ENCODE assay signal across 7 cellular contexts in the genomic region with DNA sequence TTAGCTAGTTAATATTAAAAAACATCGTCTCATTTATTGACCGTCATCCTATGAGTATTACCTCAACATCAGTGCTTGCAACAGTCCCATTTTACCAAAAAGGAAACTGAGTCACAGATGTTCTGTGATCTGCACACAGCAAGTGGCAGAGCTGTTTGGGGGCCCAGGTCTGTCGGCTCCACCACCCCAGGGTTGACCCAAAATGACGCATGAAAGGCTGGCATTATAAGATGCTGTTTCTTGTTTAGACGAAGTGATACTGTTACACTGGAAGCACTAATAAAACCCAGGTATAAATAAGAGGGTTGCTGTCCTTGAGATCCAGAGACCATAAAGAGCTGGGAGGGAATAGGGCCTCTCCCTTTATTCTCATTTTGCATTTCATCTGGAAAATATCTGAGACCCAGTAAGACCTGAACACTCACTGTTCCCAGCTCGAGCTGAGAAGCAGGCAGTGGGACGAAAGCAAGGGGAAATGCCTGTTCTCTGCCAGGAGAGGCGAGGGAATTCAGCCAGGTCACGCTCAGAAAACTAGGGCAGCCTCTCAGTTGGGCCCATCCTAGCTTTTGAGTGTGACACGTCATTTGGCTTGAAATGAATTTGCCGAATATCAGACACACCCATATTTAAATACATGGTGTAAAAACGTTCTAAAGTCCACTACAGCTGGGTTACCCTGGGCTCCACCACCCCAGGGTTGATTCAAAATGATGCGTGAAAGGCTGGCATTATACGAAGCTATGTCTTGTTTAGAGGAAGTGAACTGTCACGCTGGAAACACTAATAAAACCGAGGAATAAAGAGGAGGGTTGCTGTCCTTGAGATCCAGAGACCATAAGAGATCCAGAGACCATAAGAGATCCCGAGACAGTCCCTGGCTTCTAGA. TPM values are rescaled to one million over a fixed set of nuclear protein-coding genes. Genes with fewer than 3 reads are reported as not detected.
DNase-seq lines count a peak whose midpoint lies in the region; ATAC-seq and TF ChIP-seq lines count a peak whose summit lies in the region.

No MANE protein-coding gene starts in this region.

- no peaks in the 10 kb centered on the region for H3K9me3 ChIP-seq in T-helper 17 cell (ENCODE audit: control insufficient read depth, low read length, poor library complexity, severe bottlenecking)

- H3K27ac ChIP-seq in rectal smooth muscle tissue (ENCODE audit: low read depth, low read length) = no peak overlapping the region

- H3K36me3 ChIP-seq in rectal smooth muscle tissue (ENCODE audit: control insufficient read depth, insufficient read depth, low read length) = peaks cover 8% of the 10 kb centered on the region

- H3K27me3 Mint-ChIP-seq in T-helper 17 cell = no peaks in the 10 kb centered on the region

- peak overlapping the region; percentile 37 for H3K27ac Mint-ChIP-seq in T-helper 17 cell

- ATAC-seq in T-helper 17 cell = no peak

- H3K4me1 Mint-ChIP-seq in T-helper 17 cell = peaks cover 35% of the 10 kb centered on the region

- H3K9ac ChIP-seq in rectal smooth muscle tissue (ENCODE audit: low read length) = no peak overlapping the region

- H3K4me3 ChIP-seq in GM12864 (ENCODE audit: low read depth, low read length) (peak overlapping the region; percentile 86), rectal smooth muscle tissue (ENCODE audit: low read length) (peak overlapping the region; percentile 97)

- no peak for DNase-seq in GM12864 (ENCODE audit: low read depth)
- no peak for DNase-seq in T-helper 17 cell
- DNase-seq in fibroblast of the conjunctiva (ENCODE audit: low read depth) = peak; percentile 40
- no peak for DNase-seq in activated CD4-positive, CD25-positive, alpha-beta regulatory T cell treated with anti-CD3 and anti-CD28 coated beads, Interleukin-2, amount 50 U/mL, for 72 hours
- DNase-seq in stimulated activated CD4-positive, alpha-beta T cell treated with anti-CD3 and anti-CD28 coated beads, Interleukin-12 subunit alpha, Interleukin-12 subunit beta, amount 100 ng/mL, for 4 hours = no peak
- DNase-seq in HEK293T (ENCODE audit: extremely low spot score) = no peak

- POLR2A ChIA-PET in HEK293T (lab: Yijun Ruan, JAX) = interaction anchor here (1.3 to 6.2 kb wide), 4 partner anchors 8 to 26 kb away, joined by 3 to 39 read pairs (median 5); partner anchors contain the start of genes PPIL6, SMPD2 and ZBTB24

- no peaks in the 10 kb centered on the region for H3K27me3 ChIP-seq in rectal smooth muscle tissue (ENCODE audit: control insufficient read depth, insufficient read depth, low read length)

- CTCF ChIA-PET in HEK293T (lab: Yijun Ruan, JAX) = interaction anchor here (0.9 kb wide), 1 partner anchor 16 kb away, joined by 4 read pairs; the partner anchor contains the start of genes PPIL6 and SMPD2

- TF ChIP-seq CTCF in GM12864 (IDR thresholded peaks at IDR 0.05; ENCODE audit: low read depth, low read length, missing control alignments) = no peak

- H3K4me1 ChIP-seq in rectal smooth muscle tissue (ENCODE audit: control insufficient read depth, insufficient read depth, low read length) = peaks cover 3% of the 10 kb centered on the region

- peak overlapping the region; percentile 99 for H3K4me3 Mint-ChIP-seq in T-helper 17 cell

- peaks cover 2% of the 10 kb centered on the region for H3K36me3 Mint-ChIP-seq in T-helper 17 cell (ENCODE audit: low read depth)

TF ChIP-seq in HEK293T, 16 proteins besides CTCF, POLR2A, EP300 and RAD21:
- TF ChIP-seq, protein P1, sequence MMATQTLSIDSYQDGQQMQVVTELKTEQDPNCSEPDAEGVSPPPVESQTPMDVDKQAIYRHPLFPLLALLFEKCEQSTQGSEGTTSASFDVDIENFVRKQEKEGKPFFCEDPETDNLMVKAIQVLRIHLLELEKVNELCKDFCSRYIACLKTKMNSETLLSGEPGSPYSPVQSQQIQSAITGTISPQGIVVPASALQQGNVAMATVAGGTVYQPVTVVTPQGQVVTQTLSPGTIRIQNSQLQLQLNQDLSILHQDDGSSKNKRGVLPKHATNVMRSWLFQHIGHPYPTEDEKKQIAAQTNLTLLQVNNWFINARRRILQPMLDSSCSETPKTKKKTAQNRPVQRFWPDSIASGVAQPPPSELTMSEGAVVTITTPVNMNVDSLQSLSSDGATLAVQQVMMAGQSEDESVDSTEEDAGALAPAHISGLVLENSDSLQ (IDR thresholded peaks at IDR 0.05) = no peak
- TF ChIP-seq FOXK2 (IDR thresholded peaks at IDR 0.05) = no peak
- no peak for TF ChIP-seq NFRKB (IDR thresholded peaks at IDR 0.05)
- no peak for TF ChIP-seq ZNF384 (IDR thresholded peaks at IDR 0.05)
- no peak for TF ChIP-seq FOXA1 (IDR thresholded peaks at IDR 0.05)
- TF ChIP-seq SP1 (IDR thresholded peaks at IDR 0.05) = no peak
- TF ChIP-seq HDGF (IDR thresholded peaks at IDR 0.05; ENCODE audit: borderline replicate concordance) = no peak
- TF ChIP-seq ARNT (IDR thresholded peaks at IDR 0.05) = no peak
- TF ChIP-seq TARDBP (IDR thresholded peaks at IDR 0.05) = no peak
- no peak for TF ChIP-seq ELF4 (IDR thresholded peaks at IDR 0.05)
- TF ChIP-seq LEF1 (IDR thresholded peaks at IDR 0.05; ENCODE audit: borderline replicate concordance) = no peak
- no peak for TF ChIP-seq SUZ12 (IDR thresholded peaks at IDR 0.05)
- no peak for TF ChIP-seq FOXM1 (IDR thresholded peaks at IDR 0.05; ENCODE audit: borderline replicate concordance)
- TF ChIP-seq L3MBTL2 (conservative IDR thresholded peaks at IDR 0.05) = no peak
- TF ChIP-seq BHLHE40 (IDR thresholded peaks at IDR 0.05; ENCODE audit: borderline replicate concordance) = no peak
- TF ChIP-seq CTBP1 (IDR thresholded peaks at IDR 0.05; ENCODE audit: borderline replicate concordance) = no peak
TF ChIP-seq in HEK293T: peak in this region for 0.

RNA-seq across cellular contexts. Expression of gene MICAL1, which starts 1.4 kb away (rescaled TPM):
- total RNA-seq in T-helper 17 cell = 100 to 1,000 TPM; 136 TPM

RNA-seq across cellular contexts. Expression of gene SMPD2, which starts 16.4 kb away (rescaled TPM):
- 10 to 100 TPM; 22.9 to 49.5 TPM for total RNA-seq in T-helper 17 cell

RNA-seq across cellular contexts. Expression of gene PPIL6, which starts 16.5 kb away (rescaled TPM):
- 1 to 10 TPM in 1 of 2 donors, under 1 TPM in 1; 0.83 to 1.6 TPM for total RNA-seq in T-helper 17 cell

RNA-seq across cellular contexts. Expression of gene ZBTB24, which starts 26.1 kb away (rescaled TPM):
- total RNA-seq in T-helper 17 cell = 10 to 100 TPM; 14.3 to 15.3 TPM
